Comparison of ENCODE assay signal across 1 cellular context in the genomic region with DNA sequence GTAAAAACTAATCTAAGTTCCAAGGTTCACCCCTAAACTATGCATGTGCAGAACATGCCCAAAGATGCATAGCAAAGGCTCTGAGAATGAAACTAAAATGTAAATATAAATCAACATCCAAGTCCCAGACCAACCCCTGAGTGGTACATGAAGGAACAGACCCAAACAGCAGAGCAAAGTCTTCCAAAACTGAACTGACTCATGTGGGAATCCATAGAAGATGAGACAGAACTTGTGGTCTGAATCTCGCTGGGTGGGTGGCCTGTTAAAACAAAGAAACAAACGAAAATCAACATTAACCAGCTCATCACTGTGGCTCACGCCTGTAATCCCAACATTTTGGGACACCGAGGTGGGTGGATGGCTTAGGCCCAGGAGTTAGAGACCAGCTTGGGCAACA.
A peak's percentile ranks its signal among the peaks of the same experiment; 100 is the strongest.
TF ChIP-seq lines count a peak whose summit lies in the region.

No MANE protein-coding gene starts in this region.

TF ChIP-seq in HepG2, 621 proteins besides CTCF, POLR2A, EP300 and RAD21 (continued from another document):
- TF ChIP-seq, protein P1, sequence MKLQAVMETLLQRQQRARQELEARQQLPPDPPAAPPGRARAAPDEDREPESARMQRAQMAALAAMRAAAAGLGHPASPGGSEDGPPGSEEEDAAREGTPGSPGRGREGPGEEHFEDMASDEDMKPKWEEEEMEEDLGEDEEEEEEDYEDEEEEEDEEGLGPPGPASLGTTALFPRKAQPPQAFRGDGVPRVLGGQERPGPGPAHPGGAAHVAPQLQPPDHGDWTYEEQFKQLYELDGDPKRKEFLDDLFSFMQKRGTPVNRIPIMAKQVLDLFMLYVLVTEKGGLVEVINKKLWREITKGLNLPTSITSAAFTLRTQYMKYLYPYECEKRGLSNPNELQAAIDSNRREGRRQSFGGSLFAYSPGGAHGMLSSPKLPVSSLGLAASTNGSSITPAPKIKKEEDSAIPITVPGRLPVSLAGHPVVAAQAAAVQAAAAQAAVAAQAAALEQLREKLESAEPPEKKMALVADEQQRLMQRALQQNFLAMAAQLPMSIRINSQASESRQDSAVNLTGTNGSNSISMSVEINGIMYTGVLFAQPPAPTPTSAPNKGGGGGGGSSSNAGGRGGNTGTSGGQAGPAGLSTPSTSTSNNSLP (IDR thresholded peaks at IDR 0.05; ENCODE audit: low read depth, low read length) = no peak
- TF ChIP-seq ZNF768 (CRISPR knock-in tag; IDR thresholded peaks at IDR 0.05) (no peak), HINFP (CRISPR knock-in tag; IDR thresholded peaks at IDR 0.05; ENCODE audit: low read depth) (no peak), ZNF687 (CRISPR knock-in tag; IDR thresholded peaks at IDR 0.05) (no peak), ESRRA (CRISPR knock-in tag; IDR thresholded peaks at IDR 0.05; ENCODE audit: low read depth) (no peak), RNF219 (CRISPR knock-in tag; IDR thresholded peaks at IDR 0.05) (0 out of 2 replicates have a peak, but pooled peaks have one; percentile 12), IKZF5 (CRISPR knock-in tag; IDR thresholded peaks at IDR 0.05) (no peak), KDM2A (CRISPR knock-in tag; IDR thresholded peaks at IDR 0.05; ENCODE audit: borderline replicate concordance, low read depth) (no peak), YEATS4 (CRISPR knock-in tag; IDR thresholded peaks at IDR 0.05; ENCODE audit: borderline replicate concordance) (no peak), ZNF614 (CRISPR knock-in tag; IDR thresholded peaks at IDR 0.05; ENCODE audit: borderline replicate concordance) (no peak), XBP1 (CRISPR knock-in tag; IDR thresholded peaks at IDR 0.05) (no peak), ZBTB33 (CRISPR knock-in tag; IDR thresholded peaks at IDR 0.05) (no peak), SPEN (CRISPR knock-in tag; IDR thresholded peaks at IDR 0.05; ENCODE audit: low read depth) (no peak), MZF1 (CRISPR knock-in tag; IDR thresholded peaks at IDR 0.05; ENCODE audit: borderline replicate concordance) (no peak), CHD2 (IDR thresholded peaks at IDR 0.05; ENCODE audit: low read depth, low read length) (no peak), NPAS2 (CRISPR knock-in tag; IDR thresholded peaks at IDR 0.05; ENCODE audit: borderline replicate concordance) (no peak), PLRG1 (conservative IDR thresholded peaks at IDR 0.05) (no peak), ELF3 (CRISPR knock-in tag; IDR thresholded peaks at IDR 0.05) (peak; percentile 31; the same call in 1 of the 2 replicates), FOXM1 (CRISPR knock-in tag; IDR thresholded peaks at IDR 0.05) (no peak), ZNF562 (CRISPR knock-in tag; IDR thresholded peaks at IDR 0.05; ENCODE audit: borderline replicate concordance) (no peak), ZNF746 (CRISPR knock-in tag; IDR thresholded peaks at IDR 0.05) (no peak), ZNF30 (CRISPR knock-in tag; IDR thresholded peaks at IDR 0.05) (no peak), YY1 (IDR thresholded peaks at IDR 0.05; ENCODE audit: insufficient read depth, insufficient replicate concordance, low read depth, low read length) (no peak), ZNF431 (CRISPR knock-in tag; IDR thresholded peaks at IDR 0.05; ENCODE audit: borderline replicate concordance, low read depth) (no peak)
- TF ChIP-seq, protein P2, sequence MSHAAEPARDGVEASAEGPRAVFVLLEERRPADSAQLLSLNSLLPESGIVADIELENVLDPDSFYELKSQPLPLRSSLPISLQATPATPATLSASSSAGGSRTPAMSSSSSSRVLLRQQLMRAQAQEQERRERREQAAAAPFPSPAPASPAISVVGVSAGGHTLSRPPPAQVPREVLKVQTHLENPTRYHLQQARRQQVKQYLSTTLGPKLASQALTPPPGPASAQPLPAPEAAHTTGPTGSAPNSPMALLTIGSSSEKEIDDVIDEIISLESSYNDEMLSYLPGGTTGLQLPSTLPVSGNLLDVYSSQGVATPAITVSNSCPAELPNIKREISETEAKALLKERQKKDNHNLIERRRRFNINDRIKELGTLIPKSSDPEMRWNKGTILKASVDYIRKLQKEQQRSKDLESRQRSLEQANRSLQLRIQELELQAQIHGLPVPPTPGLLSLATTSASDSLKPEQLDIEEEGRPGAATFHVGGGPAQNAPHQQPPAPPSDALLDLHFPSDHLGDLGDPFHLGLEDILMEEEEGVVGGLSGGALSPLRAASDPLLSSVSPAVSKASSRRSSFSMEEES (CRISPR knock-in tag; IDR thresholded peaks at IDR 0.05) = no peak
- TF ChIP-seq, protein P3, sequence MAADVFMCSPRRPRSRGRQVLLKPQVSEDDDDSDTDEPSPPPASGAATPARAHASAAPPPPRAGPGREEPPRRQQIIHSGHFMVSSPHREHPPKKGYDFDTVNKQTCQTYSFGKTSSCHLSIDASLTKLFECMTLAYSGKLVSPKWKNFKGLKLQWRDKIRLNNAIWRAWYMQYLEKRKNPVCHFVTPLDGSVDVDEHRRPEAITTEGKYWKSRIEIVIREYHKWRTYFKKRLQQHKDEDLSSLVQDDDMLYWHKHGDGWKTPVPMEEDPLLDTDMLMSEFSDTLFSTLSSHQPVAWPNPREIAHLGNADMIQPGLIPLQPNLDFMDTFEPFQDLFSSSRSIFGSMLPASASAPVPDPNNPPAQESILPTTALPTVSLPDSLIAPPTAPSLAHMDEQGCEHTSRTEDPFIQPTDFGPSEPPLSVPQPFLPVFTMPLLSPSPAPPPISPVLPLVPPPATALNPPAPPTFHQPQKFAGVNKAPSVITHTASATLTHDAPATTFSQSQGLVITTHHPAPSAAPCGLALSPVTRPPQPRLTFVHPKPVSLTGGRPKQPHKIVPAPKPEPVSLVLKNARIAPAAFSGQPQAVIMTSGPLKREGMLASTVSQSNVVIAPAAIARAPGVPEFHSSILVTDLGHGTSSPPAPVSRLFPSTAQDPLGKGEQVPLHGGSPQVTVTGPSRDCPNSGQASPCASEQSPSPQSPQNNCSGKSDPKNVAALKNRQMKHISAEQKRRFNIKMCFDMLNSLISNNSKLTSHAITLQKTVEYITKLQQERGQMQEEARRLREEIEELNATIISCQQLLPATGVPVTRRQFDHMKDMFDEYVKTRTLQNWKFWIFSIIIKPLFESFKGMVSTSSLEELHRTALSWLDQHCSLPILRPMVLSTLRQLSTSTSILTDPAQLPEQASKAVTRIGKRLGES (CRISPR knock-in tag; IDR thresholded peaks at IDR 0.05; ENCODE audit: borderline replicate concordance) = no peak
- TF ChIP-seq, protein P4, sequence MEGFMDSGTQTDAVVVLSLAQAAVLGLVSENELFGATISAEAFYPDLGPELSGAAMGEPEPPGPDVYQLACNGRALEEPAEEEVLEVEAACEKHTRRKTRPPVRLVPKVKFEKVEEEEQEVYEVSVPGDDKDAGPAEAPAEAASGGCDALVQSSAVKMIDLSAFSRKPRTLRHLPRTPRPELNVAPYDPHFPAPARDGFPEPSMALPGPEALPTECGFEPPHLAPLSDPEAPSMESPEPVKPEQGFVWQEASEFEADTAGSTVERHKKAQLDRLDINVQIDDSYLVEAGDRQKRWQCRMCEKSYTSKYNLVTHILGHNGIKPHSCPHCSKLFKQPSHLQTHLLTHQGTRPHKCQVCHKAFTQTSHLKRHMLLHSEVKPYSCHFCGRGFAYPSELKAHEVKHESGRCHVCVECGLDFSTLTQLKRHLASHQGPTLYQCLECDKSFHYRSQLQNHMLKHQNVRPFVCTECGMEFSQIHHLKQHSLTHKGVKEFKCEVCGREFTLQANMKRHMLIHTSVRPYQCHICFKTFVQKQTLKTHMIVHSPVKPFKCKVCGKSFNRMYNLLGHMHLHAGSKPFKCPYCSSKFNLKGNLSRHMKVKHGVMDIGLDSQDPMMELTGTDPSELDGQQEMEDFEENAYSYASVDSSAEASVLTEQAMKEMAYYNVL (CRISPR knock-in tag; IDR thresholded peaks at IDR 0.05; ENCODE audit: borderline replicate concordance) = no peak
- TF ChIP-seq, protein P5, sequence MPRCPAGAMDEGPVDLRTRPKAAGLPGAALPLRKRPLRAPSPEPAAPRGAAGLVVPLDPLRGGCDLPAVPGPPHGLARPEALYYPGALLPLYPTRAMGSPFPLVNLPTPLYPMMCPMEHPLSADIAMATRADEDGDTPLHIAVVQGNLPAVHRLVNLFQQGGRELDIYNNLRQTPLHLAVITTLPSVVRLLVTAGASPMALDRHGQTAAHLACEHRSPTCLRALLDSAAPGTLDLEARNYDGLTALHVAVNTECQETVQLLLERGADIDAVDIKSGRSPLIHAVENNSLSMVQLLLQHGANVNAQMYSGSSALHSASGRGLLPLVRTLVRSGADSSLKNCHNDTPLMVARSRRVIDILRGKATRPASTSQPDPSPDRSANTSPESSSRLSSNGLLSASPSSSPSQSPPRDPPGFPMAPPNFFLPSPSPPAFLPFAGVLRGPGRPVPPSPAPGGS (CRISPR knock-in tag; IDR thresholded peaks at IDR 0.05) = no peak
- TF ChIP-seq, protein P6, sequence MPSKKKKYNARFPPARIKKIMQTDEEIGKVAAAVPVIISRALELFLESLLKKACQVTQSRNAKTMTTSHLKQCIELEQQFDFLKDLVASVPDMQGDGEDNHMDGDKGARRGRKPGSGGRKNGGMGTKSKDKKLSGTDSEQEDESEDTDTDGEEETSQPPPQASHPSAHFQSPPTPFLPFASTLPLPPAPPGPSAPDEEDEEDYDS (CRISPR knock-in tag; IDR thresholded peaks at IDR 0.05) = no peak
